ENCODE assay signal across 1 cellular context in genomic region chr2:101696272-101697123, GRCh38.
TF ChIP-seq lines count a peak whose summit lies in the region.

No MANE protein-coding gene starts in this region.

TF ChIP-seq in HepG2, 621 proteins besides CTCF, POLR2A, EP300 and RAD21 (continued from another document):
- TF ChIP-seq REL (CRISPR knock-in tag; conservative IDR thresholded peaks at IDR 0.05): no peak
- no peak for TF ChIP-seq PAF1 (CRISPR knock-in tag; IDR thresholded peaks at IDR 0.05)
